In the genomic region with DNA sequence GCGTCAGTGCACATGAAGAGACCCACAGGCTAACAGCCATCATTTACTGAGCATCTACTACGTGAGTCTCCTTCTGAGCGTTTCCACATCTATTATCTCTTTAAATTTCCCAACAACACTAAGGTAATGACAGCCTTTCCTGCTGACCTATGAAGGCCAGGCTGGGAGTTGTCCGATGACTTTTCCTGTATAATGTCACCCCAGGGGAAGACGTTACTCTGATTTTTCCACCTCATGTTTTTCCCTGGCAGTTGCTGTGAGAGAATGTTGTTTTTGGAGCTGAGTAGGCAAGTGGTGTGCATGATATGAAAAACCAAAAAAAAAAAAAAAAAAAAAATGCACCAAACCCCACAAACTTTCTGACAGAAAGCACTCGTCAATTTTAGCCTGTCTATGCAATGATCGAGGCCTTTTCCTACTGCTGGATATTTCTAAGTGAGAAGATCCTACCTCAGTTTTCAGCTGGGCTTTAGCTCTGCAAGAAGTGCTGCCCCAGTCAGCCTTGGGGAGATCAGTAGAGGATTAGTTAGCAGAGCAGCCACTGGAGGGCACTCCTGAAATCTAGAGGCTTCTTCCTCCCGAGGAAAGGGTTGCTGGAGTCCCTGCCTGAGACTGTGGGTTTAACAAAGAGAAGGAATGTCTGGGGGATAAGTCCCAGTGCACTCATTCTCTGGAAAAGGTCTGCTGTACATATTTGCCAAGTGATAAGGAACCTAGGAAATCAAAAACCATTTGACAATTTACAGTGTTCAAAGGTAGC, we compare ENCODE assay signal across 9 cellular contexts.
DNase-seq lines count a peak whose midpoint lies in the region; ATAC-seq and TF ChIP-seq lines count a peak whose summit lies in the region.
"Had no signal": no experiment of that assay in that cellular context is flagged by ENCODE, and none has a peak within 500 bp of the region (broad histone marks: within the 10 kb centered on the region; RNA-seq: fewer than 3 reads in every experiment).

No MANE protein-coding gene starts in this region.

- peak; percentile 65 for DNase-seq in BE2C
- DNase-seq in NCI-H510A treated with DMSO at 0.1 percent for 48 hours (lab: John Stamatoyannopoulos, UW), result peak; percentile 26
- peak; percentile 22 to 55 for DNase-seq in T47D (ENCODE audit: low read depth in 1 of 2, low spot score in 1 of 2)
- DNase-seq in kidney epithelial cell (ENCODE audit: low read depth), result peak; percentile 28
- DNase-seq in tibial nerve (ENCODE audit: low spot score in 2 of 2), result peak; percentile 35 to 57
- no peak for DNase-seq in stimulated activated naive CD4-positive, alpha-beta T cell treated with Interleukin-2 at 50 U/mL for 16 hours (lab: John Stamatoyannopoulos, UW)

- H3K36me3 ChIP-seq in BE2C (no peaks in the 10 kb centered on the region), kidney epithelial cell (ENCODE audit: control insufficient read depth, insufficient read depth, low read length) (no peaks in the 10 kb centered on the region), tibial nerve (no peaks in the 10 kb centered on the region)

- H3K27ac ChIP-seq in tibial nerve, result no peak overlapping the region
- H3K27ac ChIP-seq: SK-N-MC had no signal

- 38% methylated on average over 8 of the region's 8 CpGs for WGBS in tibial nerve, 2 donors

- H3K4me3 ChIP-seq in BE2C (ENCODE audit: low read depth, low read length), result no peak overlapping the region
- H3K4me3 ChIP-seq in kidney epithelial cell (ENCODE audit: low read depth, low read length), result no peak overlapping the region
- no peak overlapping the region for H3K4me3 ChIP-seq in tibial nerve
- H3K4me3 ChIP-seq: SK-N-MC had no signal

- no peak for TF ChIP-seq POLR2A in tibial nerve (IDR thresholded peaks at IDR 0.05)

- TF ChIP-seq CTCF in BE2C (IDR thresholded peaks at IDR 0.05; ENCODE audit: low read depth, low read length) (peak; percentile 77), kidney epithelial cell (IDR thresholded peaks at IDR 0.05; ENCODE audit: insufficient read depth, low read length, poor library complexity, severe bottlenecking) (peak; percentile 68), tibial nerve (IDR thresholded peaks at IDR 0.05) (peak in 4 of 5 experiments; percentile 21 to 41 (median 36))

- TF ChIP-seq EP300 in tibial nerve (IDR thresholded peaks at IDR 0.05), result peak in 1 of 2 donors; percentile 37

- in situ Hi-C loops in T47D (cut with HindIII; ENCODE audit: low pct_unique_long_range_greater_than_20kb, low sequenced_read_pairs), result no loop called here

- H3K4me1 ChIP-seq in BE2C, result peaks cover 5% of the 10 kb centered on the region; the same call in 1 of the 2 replicates
- H3K4me1 ChIP-seq in tibial nerve, result peaks cover 0 to 24% (median 7%) of the 10 kb centered on the region in 4 donors

- ATAC-seq in GM18502 (IDR thresholded peaks at IDR 0.05; ENCODE audit: poor library complexity, unreplicated experiment) (peak; percentile 85), HG03175 (IDR thresholded peaks at IDR 0.05; ENCODE audit: unreplicated experiment) (peak; percentile 63)

- H3K27me3 ChIP-seq in BE2C (no peaks in the 10 kb centered on the region), kidney epithelial cell (ENCODE audit: control insufficient read depth, insufficient read depth, low read length) (no peaks in the 10 kb centered on the region), tibial nerve (no peaks in the 10 kb centered on the region)

- H3K9me3 ChIP-seq in BE2C, result no peaks in the 10 kb centered on the region; the same call in 1 of the 2 replicates
- no peaks in the 10 kb centered on the region for H3K9me3 ChIP-seq in tibial nerve
